ENCODE assay signal across 8 cellular contexts in genomic region chr19:7829162-7829520, GRCh38. TPM values are rescaled to one million over a fixed set of nuclear protein-coding genes. Genes with fewer than 3 reads are reported as not detected.
DNase-seq lines count a peak whose midpoint lies in the region; ATAC-seq and TF ChIP-seq lines count a peak whose summit lies in the region.

No MANE protein-coding gene starts in this region.

- H3K4me1 Mint-ChIP-seq in stimulated activated naive CD8-positive, alpha-beta T cell treated with anti-CD3 and anti-CD28 coated beads, Interleukin-15, Interleukin-2, amounts not matched to agents 100 ng/mL and 50 ng/mL, for 24 hours (ENCODE audit: low read depth) = peaks cover 16% of the 10 kb centered on the region

- H3K27ac ChIP-seq in breast epithelium = peak overlapping the region in 1 of 2 donors; percentile 10

- intact Hi-C loops in breast epithelium (cut with DNase I; ENCODE audit: low total_unique reads) = no loop called here

- peaks cover 11% of the 10 kb centered on the region for H3K27me3 Mint-ChIP-seq in stimulated activated naive CD8-positive, alpha-beta T cell treated with anti-CD3 and anti-CD28 coated beads, Interleukin-15, Interleukin-2, amounts not matched to agents 100 ng/mL and 50 ng/mL, for 24 hours

- H3K9ac ChIP-seq in mucosa of stomach (ENCODE audit: low read length) = no peak overlapping the region

- H3K36me3 Mint-ChIP-seq in stimulated activated naive CD8-positive, alpha-beta T cell treated with anti-CD3 and anti-CD28 coated beads, Interleukin-15, Interleukin-2, amounts not matched to agents 100 ng/mL and 50 ng/mL, for 24 hours (ENCODE audit: low read depth) = no peaks in the 10 kb centered on the region

- H3K4me3 Mint-ChIP-seq in stimulated activated naive CD8-positive, alpha-beta T cell treated with anti-CD3 and anti-CD28 coated beads, Interleukin-15, Interleukin-2, amounts not matched to agents 100 ng/mL and 50 ng/mL, for 24 hours = peak overlapping the region; percentile 86

- no peak for DNase-seq in stimulated activated naive CD8-positive, alpha-beta T cell treated with anti-CD3 and anti-CD28 coated beads, Interleukin-15, Interleukin-2, amounts not matched to agents 100 U/mL and 50 U/mL, for 24 hours
- DNase-seq in breast epithelium (ENCODE audit: low spot score in 2 of 2) = no peak
- DNase-seq in NCI-H187 (lab: John Stamatoyannopoulos, UW) = no peak
- no peak for DNase-seq in retina
- no peak for DNase-seq in SKM-1 (lab: John Stamatoyannopoulos, UW; ENCODE audit: unreplicated experiment)
- no peak for DNase-seq in EL

- H3K36me3 ChIP-seq in breast epithelium = no peaks in the 10 kb centered on the region
- H3K36me3 ChIP-seq in mucosa of stomach (ENCODE audit: control insufficient read depth, insufficient read depth, low read length) = no peaks in the 10 kb centered on the region

- no peak for TF ChIP-seq POLR2A in breast epithelium (IDR thresholded peaks at IDR 0.05)

- H3K9me3 ChIP-seq in breast epithelium (no peaks in the 10 kb centered on the region), mucosa of stomach (ENCODE audit: control insufficient read depth, low read length) (no peaks in the 10 kb centered on the region)

- H3K9me3 Mint-ChIP-seq in stimulated activated naive CD8-positive, alpha-beta T cell treated with anti-CD3 and anti-CD28 coated beads, Interleukin-15, Interleukin-2, amounts not matched to agents 100 ng/mL and 50 ng/mL, for 24 hours = no peaks in the 10 kb centered on the region

- peaks cover 9 to 18% of the 10 kb centered on the region in 2 donors for H3K4me1 ChIP-seq in breast epithelium
- H3K4me1 ChIP-seq in mucosa of stomach (ENCODE audit: control insufficient read depth, insufficient read depth, low read length) = peaks cover 38% of the 10 kb centered on the region

- peak overlapping the region; percentile 88 for H3K27ac Mint-ChIP-seq in stimulated activated naive CD8-positive, alpha-beta T cell treated with anti-CD3 and anti-CD28 coated beads, Interleukin-15, Interleukin-2, amounts not matched to agents 100 ng/mL and 50 ng/mL, for 24 hours

- H3K27me3 ChIP-seq in breast epithelium = no peaks in the 10 kb centered on the region
- H3K27me3 ChIP-seq in mucosa of stomach (ENCODE audit: control insufficient read depth, insufficient read depth, low read length) = no peaks in the 10 kb centered on the region

- no peak for TF ChIP-seq CTCF in breast epithelium (IDR thresholded peaks at IDR 0.05)

- peak overlapping the region; percentile 79 to 87 (median 86) for H3K4me3 ChIP-seq in breast epithelium
- peak overlapping the region; percentile 41 for H3K4me3 ChIP-seq in mucosa of stomach (ENCODE audit: low read length)

- no peak for ATAC-seq in stimulated activated naive CD8-positive, alpha-beta T cell treated with anti-CD3 and anti-CD28 coated beads, Interleukin-15, Interleukin-2, amounts not matched to agents 100 U/mL and 50 U/mL, for 24 hours

RNA-seq across cellular contexts. Expression of gene EVI5L, which starts 0.9 kb away (rescaled TPM):
- 10 to 100 TPM in 1 of 3 donors, 1 to 10 TPM in 2; 7.5 to 12.5 (median 9.2) TPM for total RNA-seq in breast epithelium

RNA-seq across cellular contexts. Expression of gene PRR36, which starts 45.0 kb away (rescaled TPM):
- total RNA-seq in breast epithelium = 1 to 10 TPM in 1 of 3 donors, under 1 TPM in 1, not detected in 1; 0.59 to 2.0 TPM

RNA-seq across cellular contexts. Expression of gene LRRC8E, which starts 59.2 kb away (rescaled TPM):
- 10 to 100 TPM in 1 of 3 donors, 1 to 10 TPM in 2; 1.4 to 15.1 (median 6.6) TPM for total RNA-seq in breast epithelium
